Comparison of ENCODE assay signal across 1 cellular context in the genomic region with DNA sequence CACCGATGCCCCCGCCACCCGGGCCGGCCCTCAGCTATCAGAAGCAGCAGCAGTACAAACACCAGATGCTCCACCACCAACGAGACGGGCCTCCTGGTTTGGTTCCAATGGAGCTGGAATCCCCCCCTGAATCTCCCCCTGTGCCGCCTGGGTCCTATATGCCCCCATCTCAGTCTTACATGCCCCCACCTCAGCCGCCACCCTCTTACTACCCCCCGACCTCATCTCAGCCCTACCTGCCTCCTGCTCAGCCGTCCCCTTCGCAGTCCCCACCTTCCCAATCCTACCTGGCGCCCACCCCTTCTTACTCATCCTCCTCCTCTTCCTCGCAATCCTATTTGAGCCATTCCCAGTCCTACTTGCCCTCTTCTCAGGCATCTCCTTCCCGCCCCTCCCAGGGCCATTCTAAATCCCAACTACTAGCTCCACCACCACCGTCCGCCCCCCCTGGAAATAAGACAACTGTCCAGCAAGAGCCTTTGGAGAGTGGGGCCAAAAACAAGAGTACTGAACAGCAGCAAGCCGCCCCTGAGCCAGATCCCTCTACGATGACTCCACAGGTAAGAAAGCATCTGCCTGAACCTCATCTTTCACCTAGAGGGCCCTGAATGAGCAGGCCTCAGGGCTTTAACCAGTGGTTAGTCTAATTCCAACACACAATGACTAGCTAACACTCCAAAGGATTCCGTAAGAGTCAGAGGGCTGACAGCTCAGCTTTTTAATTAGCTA.
TF ChIP-seq lines count a peak whose summit lies in the region.

No MANE protein-coding gene starts in this region.

TF ChIP-seq in IMR-90, 13 proteins besides CTCF, POLR2A, EP300 and RAD21:
- TF ChIP-seq MAZ (IDR thresholded peaks at IDR 0.05; ENCODE audit: borderline replicate concordance, low read depth, low read length): no peak
- TF ChIP-seq NFE2L2 (IDR thresholded peaks at IDR 0.05; ENCODE audit: low read depth, low read length): no peak
- no peak for TF ChIP-seq FOS (IDR thresholded peaks at IDR 0.05; ENCODE audit: low read depth, low read length)
- TF ChIP-seq CHD1 (IDR thresholded peaks at IDR 0.05; ENCODE audit: low read depth, low read length): 0 out of 2 replicates have a peak, but pooled peaks have one; percentile 12
- no peak for TF ChIP-seq MXI1 (IDR thresholded peaks at IDR 0.05; ENCODE audit: borderline replicate concordance, low read depth, low read length)
